In genomic region chr20:40245829-40246228, GRCh38 we compare ENCODE assay signal across 32 cellular contexts.
"Had no signal": no experiment of that assay in that cellular context is flagged by ENCODE, and none has a peak within 500 bp of the region (broad histone marks: within the 10 kb centered on the region; RNA-seq: fewer than 3 reads in every experiment).

No MANE protein-coding gene starts in this region.

- H3K4me1 ChIP-seq: adrenal gland, body of pancreas, breast epithelium had no signal

- ATAC-seq: activated CD8-positive, alpha-beta T cell treated with anti-CD3 and anti-CD28 coated beads for 36 hours; activated naive CD4-positive, alpha-beta T cell treated with anti-CD3 and anti-CD28 coated beads, Interleukin-2, amount 50 U/mL, for 72 hours; activated T-cell treated with anti-CD3 and anti-CD28 coated beads, Interleukin-2, amount 50 U/mL, for 4 hours; activated T-cell treated with anti-CD3 and anti-CD28 coated beads, Interleukin-2, amount 50 U/mL, for 72 hours; activated T-helper 17 cell treated with anti-CD3 and anti-CD28 coated beads, Interleukin-2, amount 50 U/mL, for 72 hours; body of pancreas had no signal

- H3K27ac ChIP-seq: adrenal gland, body of pancreas, brain microvascular endothelial cell, VCaP had no signal

- H3K9me3 ChIP-seq: adrenal gland had no signal

- H3K36me3 ChIP-seq: adrenal gland, brain microvascular endothelial cell, breast epithelium had no signal

- DNase-seq: activated B cell treated with CpG ODN at 0.5 μM for 24 hours; activated CD4-positive, alpha-beta memory T cell treated with anti-CD3 and anti-CD28 coated beads for 36 hours; activated CD4-positive, alpha-beta T cell treated with anti-CD3 and anti-CD28 coated beads for 4 hours; activated CD4-positive, alpha-beta T cell treated with anti-CD3 and anti-CD28 coated beads, Interleukin-2, amount 10 ng/mL, durations not matched to agents 24 days and 14 days; activated CD4-positive, alpha-beta T cell treated with anti-CD3 and anti-CD28 coated beads, Interleukin-2, amount 50 U/mL, for 1 hour; activated CD4-positive, alpha-beta T cell treated with anti-CD3 and anti-CD28 coated beads, Interleukin-2, amount 50 U/mL, for 4 hours; activated CD4-positive, CD25-positive, alpha-beta regulatory T cell treated with anti-CD3 and anti-CD28 coated beads, Interleukin-2, amount 50 U/mL, for 72 hours; activated CD8-positive, alpha-beta memory T cell treated with anti-CD3 and anti-CD28 coated beads, Interleukin-2, amount 50 U/mL, for 4 hours; activated CD8-positive, alpha-beta T cell treated with anti-CD3 and anti-CD28 coated beads for 36 hours; activated effector memory CD4-positive, alpha-beta T cell treated with anti-CD3 and anti-CD28 coated beads, Interleukin-2, amount 50 U/mL, for 16 hours; activated gamma-delta T cell treated with Interleukin-2 at 50 U/mL for 16 hours; activated naive CD4-positive, alpha-beta T cell; activated naive CD4-positive, alpha-beta T cell treated with anti-CD3 and anti-CD28 coated beads for 36 hours; activated naive CD4-positive, alpha-beta T cell treated with anti-CD3 and anti-CD28 coated beads, Interleukin-2, amount 50 U/mL, for 16 hours; activated naive CD8-positive, alpha-beta T cell treated with anti-CD3 and anti-CD28 coated beads for 36 hours; activated T-cell treated with anti-CD3 and anti-CD28 coated beads for 4 hours; activated T-cell treated with anti-CD3 and anti-CD28 coated beads, Interleukin-2, amount 50 U/mL, for 1 hour; activated T-cell treated with anti-CD3 and anti-CD28 coated beads, Interleukin-2, amount 50 U/mL, for 4 hours; activated T-cell treated with anti-CD3 and anti-CD28 coated beads, Interleukin-2, amount 50 U/mL, for 72 hours; adrenal gland; amniotic stem cell; aorta; body of pancreas; brain microvascular endothelial cell; central memory CD4-positive, alpha-beta T cell; T-helper 1 cell; T-helper 2 cell; T-helper 9 cell had no signal

- H3K27me3 ChIP-seq: adrenal gland, body of pancreas, brain microvascular endothelial cell, breast epithelium had no signal

- H3K4me3 ChIP-seq: adrenal gland, body of pancreas, breast epithelium had no signal
